In genomic region chr14:58637040-58637390, GRCh38 we compare ENCODE assay signal across 8 cellular contexts. TPM values are rescaled to one million over a fixed set of nuclear protein-coding genes. Genes with fewer than 3 reads are reported as not detected.
A peak's percentile ranks its signal among the peaks of the same experiment; 100 is the strongest.
DNase-seq lines count a peak whose midpoint lies in the region; ATAC-seq and TF ChIP-seq lines count a peak whose summit lies in the region.

No MANE protein-coding gene starts in this region.

- peaks cover 9% of the 10 kb centered on the region for H3K36me3 Mint-ChIP-seq in Calu3 (ENCODE audit: insufficient read depth, unreplicated experiment)
- no peaks in the 10 kb centered on the region for H3K36me3 Mint-ChIP-seq in activated T-cell treated with anti-CD3 and anti-CD28 coated beads, Interleukin-2, amount 50 U/mL, for 24 hours (ENCODE audit: low read depth)

- H3K4me3 Mint-ChIP-seq in Calu3 (ENCODE audit: low read depth, unreplicated experiment), result peak overlapping the region; percentile 70
- H3K4me3 Mint-ChIP-seq in activated T-cell treated with anti-CD3 and anti-CD28 coated beads, Interleukin-2, amount 50 U/mL, for 24 hours, result peak overlapping the region; percentile 84

- no peaks in the 10 kb centered on the region for H3K4me1 Mint-ChIP-seq in Calu3 (ENCODE audit: low read depth, unreplicated experiment)
- peaks cover 44% of the 10 kb centered on the region for H3K4me1 Mint-ChIP-seq in activated T-cell treated with anti-CD3 and anti-CD28 coated beads, Interleukin-2, amount 50 U/mL, for 24 hours (ENCODE audit: low read depth)

- no peak overlapping the region for H3K27ac Mint-ChIP-seq in Calu3 (ENCODE audit: unreplicated experiment)
- H3K27ac Mint-ChIP-seq in activated T-cell treated with anti-CD3 and anti-CD28 coated beads, Interleukin-2, amount 50 U/mL, for 24 hours, result peak overlapping the region; percentile 85

- peak overlapping the region; percentile 86 for H3K4me3 ChIP-seq in fibroblast of the aortic adventitia (ENCODE audit: low read depth, low read length)

- ATAC-seq in HG03354 (IDR thresholded peaks at IDR 0.05; ENCODE audit: poor library complexity, severe bottlenecking, unreplicated experiment) (peak; percentile 17), HG02981 (IDR thresholded peaks at IDR 0.05; ENCODE audit: unreplicated experiment) (no peak), HG02623 (IDR thresholded peaks at IDR 0.05; ENCODE audit: unreplicated experiment) (no peak), HG02642 (IDR thresholded peaks at IDR 0.05; ENCODE audit: poor library complexity, unreplicated experiment) (no peak)

- CTCF ChIA-PET in Calu3 (lab: Charles Lee), result interaction anchor here (0.7 kb wide), 1 partner anchor 358 kb away, joined by 3 read pairs; no protein-coding TSS in a partner anchor

- intact Hi-C loops in Calu3 (cut with micrococcal nuclease; ENCODE audit: unreplicated experiment), result loop anchor here (5.0 kb wide), 1 partner anchor 135 kb away; no protein-coding TSS in a partner anchor

- H3K27me3 Mint-ChIP-seq in Calu3 (ENCODE audit: unreplicated experiment), result peaks cover 69% of the 10 kb centered on the region
- peaks cover 48% of the 10 kb centered on the region for H3K27me3 Mint-ChIP-seq in activated T-cell treated with anti-CD3 and anti-CD28 coated beads, Interleukin-2, amount 50 U/mL, for 24 hours

- no TSS peak for BruUV-seq in Calu3 (replicated peaks; lab: Mats Ljungman, UMichigan)

- no peak for DNase-seq in Calu3
- peak; percentile 56 for DNase-seq in activated T-cell treated with anti-CD3 and anti-CD28 coated beads, Interleukin-2, amount 50 U/mL, for 24 hours
- peak; percentile 95 for DNase-seq in fibroblast of the aortic adventitia (ENCODE audit: low read depth)
- DNase-seq in non-pigmented ciliary epithelial cell (ENCODE audit: low read depth), result peak; percentile 72

- TF ChIP-seq CTCF in Calu3 (IDR thresholded peaks at IDR 0.05; ENCODE audit: unreplicated experiment), result no peak
- TF ChIP-seq CTCF in fibroblast of the aortic adventitia (IDR thresholded peaks at IDR 0.05; ENCODE audit: insufficient read depth, low read length), result no peak

- no peaks in the 10 kb centered on the region for H3K9me3 Mint-ChIP-seq in Calu3 (ENCODE audit: low read depth, unreplicated experiment)
- H3K9me3 Mint-ChIP-seq in activated T-cell treated with anti-CD3 and anti-CD28 coated beads, Interleukin-2, amount 50 U/mL, for 24 hours, result no peaks in the 10 kb centered on the region

RNA-seq across cellular contexts. Expression of gene DACT1, which starts 0.7 kb away (rescaled TPM):
- not detected in 2 replicates for total RNA-seq in Calu3 (2022)
- total RNA-seq in fibroblast of the aortic adventitia (ENCODE audit: low replicate concordance), result 13.6 and 23.0 TPM in 2 replicates

Comparison
In these comparisons a context has a peak if more than half of its experiments do, and no peak if none do; other contexts are left out.
1. RNA of gene DACT1, which starts 0.7 kb away (total RNA-seq): 13.6 to 23.0 TPM in fibroblast of the aortic adventitia; not detected in Calu3; every median in the first group is over 10 times any median in the second.